22 cellular contexts compared by ENCODE assay signal in genomic region chr12:97292588-97292987, GRCh38.
"Had no signal": no experiment of that assay in that cellular context is flagged by ENCODE, and none has a peak within 500 bp of the region (broad histone marks: within the 10 kb centered on the region; RNA-seq: fewer than 3 reads in every experiment).

No MANE protein-coding gene starts in this region.

- H3K27ac Mint-ChIP-seq: activated naive CD8-positive, alpha-beta T cell treated with anti-CD3 and anti-CD28 coated beads, Interleukin-2, amount 10 ng/mL, durations not matched to agents 7 days and 5 days; activated T-helper 1 cell treated with anti-CD3 and anti-CD28 coated beads, Interleukin-12 subunit alpha, Interleukin-12 subunit beta, Interleukin-2, Interleukin-4 antibody, amounts not matched to agents 30 ng/mL and 10 ng/mL and 1 ng/mL, durations not matched to agents 14 hours and 24 hours and 36 hours; brain; naive thymus-derived CD8-positive, alpha-beta T cell had no signal

- H3K4me3 Mint-ChIP-seq: activated naive CD8-positive, alpha-beta T cell treated with anti-CD3 and anti-CD28 coated beads, Interleukin-2, amount 10 ng/mL, durations not matched to agents 7 days and 5 days; activated T-helper 1 cell treated with anti-CD3 and anti-CD28 coated beads, Interleukin-12 subunit alpha, Interleukin-12 subunit beta, Interleukin-2, Interleukin-4 antibody, amounts not matched to agents 30 ng/mL and 10 ng/mL and 1 ng/mL, durations not matched to agents 14 hours and 24 hours and 36 hours; brain; naive thymus-derived CD8-positive, alpha-beta T cell had no signal

- H3K9me3 Mint-ChIP-seq: activated naive CD8-positive, alpha-beta T cell treated with anti-CD3 and anti-CD28 coated beads, Interleukin-2, amount 10 ng/mL, durations not matched to agents 7 days and 5 days had no signal

- H3K27ac ChIP-seq: colonic mucosa, esophagus muscularis mucosa, hepatocyte, left lung, parathyroid adenoma, tibial nerve, vagina had no signal

- H3K4me1 Mint-ChIP-seq: activated naive CD8-positive, alpha-beta T cell treated with anti-CD3 and anti-CD28 coated beads, Interleukin-2, amount 10 ng/mL, durations not matched to agents 7 days and 5 days had no signal

- DNase-seq: activated CD4-positive, alpha-beta T cell treated with anti-CD3 and anti-CD28 coated beads, Interleukin-2, amount 50 U/mL, for 1 hour; activated CD8-positive, alpha-beta memory T cell treated with anti-CD3 and anti-CD28 coated beads for 24 hours; activated naive CD4-positive, alpha-beta T cell; activated naive CD8-positive, alpha-beta T cell treated with anti-CD3 and anti-CD28 coated beads, Interleukin-2, amount 10 ng/mL, durations not matched to agents 7 days and 5 days; central memory CD4-positive, alpha-beta T cell; colonic mucosa; islet precursor cell; left lung; mammary epithelial cell; mucosa of descending colon; naive thymus-derived CD8-positive, alpha-beta T cell; stimulated activated CD4-positive, alpha-beta T cell treated with anti-CD3 and anti-CD28 coated beads, Interleukin-12 subunit alpha, Interleukin-12 subunit beta, amount 100 ng/mL, for 4 hours; stimulated activated naive CD4-positive, alpha-beta T cell treated with Interleukin-2 at 50 U/mL for 16 hours; substantia nigra had no signal

- H3K9ac ChIP-seq: parathyroid adenoma had no signal

- H3K27me3 Mint-ChIP-seq: activated naive CD8-positive, alpha-beta T cell treated with anti-CD3 and anti-CD28 coated beads, Interleukin-2, amount 10 ng/mL, durations not matched to agents 7 days and 5 days had no signal

- ATAC-seq: activated CD4-positive, CD25-positive, alpha-beta regulatory T cell treated with anti-CD3 and anti-CD28 coated beads, Interleukin-2, amount 50 U/mL, for 24 hours; left lung; mucosa of descending colon; naive thymus-derived CD8-positive, alpha-beta T cell had no signal

- H3K4me1 ChIP-seq: colonic mucosa, esophagus muscularis mucosa, left lung, parathyroid adenoma, tibial nerve, vagina had no signal

- H3K36me3 ChIP-seq: colonic mucosa, esophagus muscularis mucosa, left lung, tibial nerve, vagina had no signal

- H3K36me3 Mint-ChIP-seq: activated naive CD8-positive, alpha-beta T cell treated with anti-CD3 and anti-CD28 coated beads, Interleukin-2, amount 10 ng/mL, durations not matched to agents 7 days and 5 days; brain had no signal

- H3K4me3 ChIP-seq: colonic mucosa, esophagus muscularis mucosa, hepatocyte, left lung, mucosa of descending colon, tibial nerve, vagina had no signal

- H3K9me3 ChIP-seq: colonic mucosa, tibial nerve, vagina had no signal
